ENCODE assay signal across 13 cellular contexts in the genomic region with DNA sequence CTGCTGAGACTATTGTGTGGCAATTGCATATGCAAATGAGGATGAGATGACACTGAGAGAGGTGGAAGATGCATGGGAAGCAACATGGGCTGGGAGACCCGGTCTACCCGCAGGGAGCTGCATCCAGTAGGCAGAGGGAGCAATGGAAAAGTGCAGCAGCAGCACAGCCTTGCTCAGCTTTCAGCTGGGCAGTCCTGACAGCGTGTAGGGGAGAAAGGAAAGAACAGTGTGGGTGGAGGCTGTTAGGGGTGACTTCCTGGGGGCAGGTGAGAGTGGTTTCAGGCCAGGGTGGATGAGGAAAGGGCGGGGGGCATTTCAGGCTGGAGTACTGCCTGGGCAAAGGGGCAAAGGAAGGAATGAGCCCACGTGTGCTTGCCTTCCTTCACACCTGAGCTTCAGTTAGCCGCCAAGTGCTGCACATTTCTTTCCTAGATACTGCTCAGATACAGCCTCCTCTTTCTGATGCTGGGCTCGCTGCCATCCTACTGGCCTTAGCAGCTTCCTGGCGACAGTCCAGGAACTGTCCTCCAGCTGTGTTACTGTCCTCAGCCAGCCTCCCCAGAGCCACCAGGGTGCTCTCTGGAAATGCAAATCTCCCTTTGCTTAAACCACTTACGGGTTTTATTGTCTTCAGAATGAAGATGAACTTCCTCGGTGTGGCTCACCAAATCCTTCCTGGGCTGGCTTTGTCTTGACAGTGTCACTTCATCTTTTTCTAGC.
DNase-seq lines count a peak whose midpoint lies in the region; ATAC-seq and TF ChIP-seq lines count a peak whose summit lies in the region.
"Had no signal": no experiment of that assay in that cellular context is flagged by ENCODE, and none has a peak within 500 bp of the region (broad histone marks: within the 10 kb centered on the region; RNA-seq: fewer than 3 reads in every experiment).

No MANE protein-coding gene starts in this region.

- H3K4me1 ChIP-seq in adrenal gland (replicated peaks in 1 of 2) (no peaks in the 10 kb centered on the region), aorta (ENCODE audit: control insufficient read depth in 1 of 2, insufficient read depth in 2 of 2, low read length in 2 of 2) (no peaks in the 10 kb centered on the region), tibial nerve (peaks cover 0 to 7% (median 0%) of the 10 kb centered on the region in 4 donors)

- ATAC-seq in GM18867 (IDR thresholded peaks at IDR 0.05; ENCODE audit: unreplicated experiment) (peak; percentile 54), aorta (ENCODE audit: low FRiP score) (no peak)
- ATAC-seq: mucosa of descending colon, Panc1 had no signal

- intact Hi-C loops in adrenal gland (cut with DNase I), result no loop called here
- intact Hi-C loops in aorta (cut with DNase I), result no loop called here

- H3K4me3 ChIP-seq in AG10803 (ENCODE audit: low read length) (no peak overlapping the region), adrenal gland (no peak overlapping the region), aorta (ENCODE audit: low read length in 2 of 2) (no peak overlapping the region), tibial nerve (no peak overlapping the region)
- H3K4me3 ChIP-seq: mucosa of descending colon had no signal

- 47 to 52% (median 48%) methylated on average over 10 of the region's 10 CpGs for WGBS in adrenal gland, 4 donors
- 79 to 82% methylated on average over 10 of the region's 10 CpGs for WGBS in aorta, 2 donors
- 60 to 68% methylated on average over 10 of the region's 10 CpGs for WGBS in tibial nerve, 2 donors

- no peak for TF ChIP-seq EP300 in tibial nerve (IDR thresholded peaks at IDR 0.05)

- H3K27ac ChIP-seq in adrenal gland, result no peak overlapping the region
- H3K27ac ChIP-seq in aorta (ENCODE audit: low read depth in 1 of 2, low read length in 2 of 2), result no peak overlapping the region
- H3K27ac ChIP-seq in tibial nerve, result no peak overlapping the region

- H3K9me3 ChIP-seq in adrenal gland (replicated peaks in 1 of 3), result no peaks in the 10 kb centered on the region
- H3K9me3 ChIP-seq in aorta (ENCODE audit: control insufficient read depth, low read length), result no peaks in the 10 kb centered on the region
- no peaks in the 10 kb centered on the region for H3K9me3 ChIP-seq in tibial nerve
- H3K9me3 ChIP-seq: mucosa of descending colon had no signal

- no peak for TF ChIP-seq POLR2A in adrenal gland (IDR thresholded peaks at IDR 0.05)
- no peak for TF ChIP-seq POLR2A in tibial nerve (IDR thresholded peaks at IDR 0.05)

- peak; percentile 18 for DNase-seq in AG10803 (ENCODE audit: low read depth)
- peak; percentile 84 for DNase-seq in NCI-H2196 (lab: John Stamatoyannopoulos, UW; ENCODE audit: unreplicated experiment)
- DNase-seq in adrenal gland, result peak; percentile 27 to 67 (median 56)
- DNase-seq in SKM-1 (lab: John Stamatoyannopoulos, UW; ENCODE audit: unreplicated experiment), result no peak
- no peak for DNase-seq in aorta
- DNase-seq in NOMO-1 (lab: John Stamatoyannopoulos, UW; ENCODE audit: unreplicated experiment in 2 of 2), result no peak
- no peak for DNase-seq in tibial nerve (ENCODE audit: low spot score in 2 of 2)
- DNase-seq: activated CD8-positive, alpha-beta memory T cell treated with anti-CD3 and anti-CD28 coated beads, Interleukin-2, amount 50 U/mL, for 48 hours; mucosa of descending colon; NCI-H1694; stimulated activated CD4-positive, alpha-beta T cell treated with anti-CD3 and anti-CD28 coated beads, Interleukin-4, amount 100 ng/mL, for 4 hours had no signal

- TF ChIP-seq CTCF in AG10803 (conservative IDR thresholded peaks at IDR 0.05; ENCODE audit: low read length) (no peak), adrenal gland (IDR thresholded peaks at IDR 0.05) (no peak), tibial nerve (IDR thresholded peaks at IDR 0.05) (no peak)

- H3K27me3 ChIP-seq in adrenal gland (no peaks in the 10 kb centered on the region), aorta (ENCODE audit: control insufficient read depth in 1 of 2, insufficient read depth in 2 of 2, low read length in 1 of 2) (no peaks in the 10 kb centered on the region), tibial nerve (no peaks in the 10 kb centered on the region)

- H3K36me3 ChIP-seq in adrenal gland (replicated peaks in 1 of 2), result no peaks in the 10 kb centered on the region
- no peaks in the 10 kb centered on the region for H3K36me3 ChIP-seq in aorta (ENCODE audit: control insufficient read depth in 1 of 2, insufficient read depth in 2 of 2, low read length in 1 of 2)
- no peaks in the 10 kb centered on the region for H3K36me3 ChIP-seq in tibial nerve

Comparison
In these comparisons a context has a peak if more than half of its experiments do, and no peak if none do; other contexts are left out.
1. DNase-seq: peak in AG10803 (single experiment), NCI-H2196 (single experiment) and adrenal gland (7 of 7); none in SKM-1 (single experiment), aorta (0 of 2), NOMO-1 (0 of 2) and tibial nerve (0 of 2).